In genomic region chr20:64056639-64056888, GRCh38 we compare ENCODE assay signal across 1 cellular context.
TF ChIP-seq lines count a peak whose summit lies in the region.

No MANE protein-coding gene starts in this region.

TF ChIP-seq in HepG2, 621 proteins besides CTCF, POLR2A, EP300 and RAD21 (continued from another document and continues in another):
- peak; percentile 39; the same call in 1 of the 2 replicates for TF ChIP-seq NCOA2 (CRISPR knock-in tag; IDR thresholded peaks at IDR 0.05)
- peak; percentile 3; the same call in 1 of the 2 replicates for TF ChIP-seq BORCS8-MEF2B (CRISPR knock-in tag; IDR thresholded peaks at IDR 0.05)
- TF ChIP-seq ZNF564 (CRISPR knock-in tag; IDR thresholded peaks at IDR 0.05): no peak
- TF ChIP-seq ZNF614 (CRISPR knock-in tag; IDR thresholded peaks at IDR 0.05; ENCODE audit: borderline replicate concordance): no peak
- no peak for TF ChIP-seq NFAT5 (CRISPR knock-in tag; IDR thresholded peaks at IDR 0.05)
- TF ChIP-seq DNMT1 (CRISPR knock-in tag; IDR thresholded peaks at IDR 0.05): no peak
- 0 out of 2 replicates have a peak, but pooled peaks have one; percentile 43 for TF ChIP-seq MTA1 (CRISPR knock-in tag; IDR thresholded peaks at IDR 0.05; ENCODE audit: borderline replicate concordance)
- no peak for TF ChIP-seq HHEX (CRISPR knock-in tag; IDR thresholded peaks at IDR 0.05)
- no peak for TF ChIP-seq E2F2 (CRISPR knock-in tag; IDR thresholded peaks at IDR 0.05; ENCODE audit: borderline replicate concordance)
- no peak; the same call in 1 of the 2 replicates for TF ChIP-seq GATAD2A (CRISPR knock-in tag; IDR thresholded peaks at IDR 0.05)
- no peak for TF ChIP-seq MLXIP (CRISPR knock-in tag; IDR thresholded peaks at IDR 0.05; ENCODE audit: borderline replicate concordance)
- no peak for TF ChIP-seq ZNF616 (CRISPR knock-in tag; IDR thresholded peaks at IDR 0.05; ENCODE audit: low read depth)
- no peak for TF ChIP-seq TAF15 (IDR thresholded peaks at IDR 0.05; ENCODE audit: low read depth, low read length, poor library complexity, severe bottlenecking)
- TF ChIP-seq ZNF431 (CRISPR knock-in tag; IDR thresholded peaks at IDR 0.05; ENCODE audit: borderline replicate concordance, low read depth): no peak
- TF ChIP-seq ZNF513 (CRISPR knock-in tag; conservative IDR thresholded peaks at IDR 0.05): no peak
- TF ChIP-seq ZBTB2 (CRISPR knock-in tag; IDR thresholded peaks at IDR 0.05; ENCODE audit: low read depth): no peak
- peak; percentile 18 for TF ChIP-seq MED8 (CRISPR knock-in tag; IDR thresholded peaks at IDR 0.05; ENCODE audit: insufficient replicate concordance)
- TF ChIP-seq ZNF773 (CRISPR knock-in tag; IDR thresholded peaks at IDR 0.05; ENCODE audit: borderline replicate concordance): peak; percentile 12; the same call in 1 of the 2 replicates
- TF ChIP-seq ZIK1 (CRISPR knock-in tag; IDR thresholded peaks at IDR 0.05; ENCODE audit: borderline replicate concordance, low read depth): no peak
- no peak for TF ChIP-seq MAFG (CRISPR knock-in tag; IDR thresholded peaks at IDR 0.05)
- no peak for TF ChIP-seq SKI (IDR thresholded peaks at IDR 0.05; ENCODE audit: partially characterized antibody)
- no peak for TF ChIP-seq ZMYM4 (CRISPR knock-in tag; IDR thresholded peaks at IDR 0.05)
- no peak for TF ChIP-seq SMYD3 (CRISPR knock-in tag; IDR thresholded peaks at IDR 0.05)
- no peak; the same call in 1 of the 2 replicates for TF ChIP-seq ISL2 (CRISPR knock-in tag; IDR thresholded peaks at IDR 0.05)
- peak; percentile 34; the same call in 1 of the 2 replicates for TF ChIP-seq MAF1 (CRISPR knock-in tag; IDR thresholded peaks at IDR 0.05; ENCODE audit: borderline replicate concordance)
- no peak for TF ChIP-seq AHR (CRISPR knock-in tag; IDR thresholded peaks at IDR 0.05)
- no peak for TF ChIP-seq SSRP1 (CRISPR knock-in tag; IDR thresholded peaks at IDR 0.05)
- no peak for TF ChIP-seq MATR3 (CRISPR knock-in tag; IDR thresholded peaks at IDR 0.05)
- TF ChIP-seq PPARG (CRISPR knock-in tag; conservative IDR thresholded peaks at IDR 0.05): peak; percentile 96
- peak; percentile 16; the same call in 1 of the 2 replicates for TF ChIP-seq ZNF331 (CRISPR knock-in tag; IDR thresholded peaks at IDR 0.05)
- TF ChIP-seq ZNF709 (CRISPR knock-in tag; IDR thresholded peaks at IDR 0.05): no peak
- TF ChIP-seq RBM39 (IDR thresholded peaks at IDR 0.05; ENCODE audit: low read depth, low read length, poor library complexity, severe bottlenecking): no peak
- no peak for TF ChIP-seq CHD2 (IDR thresholded peaks at IDR 0.05; ENCODE audit: low read depth, low read length)
- TF ChIP-seq KLF12 (CRISPR knock-in tag; IDR thresholded peaks at IDR 0.05; ENCODE audit: borderline replicate concordance): 0 out of 2 replicates have a peak, but pooled peaks have one; percentile 53
- TF ChIP-seq ZFP82 (CRISPR knock-in tag; IDR thresholded peaks at IDR 0.05; ENCODE audit: borderline replicate concordance): no peak
- no peak for TF ChIP-seq PCBP2 (optimal IDR thresholded peaks at IDR 0.05; ENCODE audit: low read depth, low read length, poor library complexity, severe bottlenecking)
- TF ChIP-seq ZBTB44 (CRISPR knock-in tag; IDR thresholded peaks at IDR 0.05): no peak
- peak; percentile 74; the same call in 1 of the 2 replicates for TF ChIP-seq MED1 (CRISPR knock-in tag; IDR thresholded peaks at IDR 0.05)
- peak; percentile 69; the same call in 1 of the 2 replicates for TF ChIP-seq TARDBP (CRISPR knock-in tag; IDR thresholded peaks at IDR 0.05)
- TF ChIP-seq DBP (CRISPR knock-in tag; IDR thresholded peaks at IDR 0.05; ENCODE audit: not compliant biosample characterization): no peak
- no peak for TF ChIP-seq USF2 (IDR thresholded peaks at IDR 0.05; ENCODE audit: low read depth, low read length)
- TF ChIP-seq USF2 (CRISPR knock-in tag; IDR thresholded peaks at IDR 0.05; ENCODE audit: borderline replicate concordance): no peak; the same call in 1 of the 2 replicates
- TF ChIP-seq SP5 (CRISPR knock-in tag; IDR thresholded peaks at IDR 0.05; ENCODE audit: borderline replicate concordance, low read depth): peak; percentile 54
- no peak for TF ChIP-seq KAT2B (IDR thresholded peaks at IDR 0.05; ENCODE audit: borderline replicate concordance, low read depth, low read length)
- TF ChIP-seq MAFK (conservative IDR thresholded peaks at IDR 0.05 in 1 of 2, IDR thresholded peaks at IDR 0.05 in 1 of 2; ENCODE audit: low read length in 2 of 2): no peak
- 0 out of 2 replicates have a peak, but pooled peaks have one; percentile 11 for TF ChIP-seq ZNF619 (CRISPR knock-in tag; IDR thresholded peaks at IDR 0.05)
- no peak for TF ChIP-seq SOX6 (IDR thresholded peaks at IDR 0.05)
- peak; percentile 63 for TF ChIP-seq SOX6 (CRISPR knock-in tag; IDR thresholded peaks at IDR 0.05)
- no peak for TF ChIP-seq CBX1 (IDR thresholded peaks at IDR 0.05; ENCODE audit: low read depth)
- TF ChIP-seq ZBTB7B (CRISPR knock-in tag; IDR thresholded peaks at IDR 0.05): peak; percentile 87; the same call in 1 of the 2 replicates
- peak; percentile 62; the same call in 1 of the 2 replicates for TF ChIP-seq KDM3A (CRISPR knock-in tag; IDR thresholded peaks at IDR 0.05; ENCODE audit: low read depth)
- no peak for TF ChIP-seq SCMH1 (CRISPR knock-in tag; IDR thresholded peaks at IDR 0.05; ENCODE audit: borderline replicate concordance)
- no peak for TF ChIP-seq ZNF781 (CRISPR knock-in tag; IDR thresholded peaks at IDR 0.05; ENCODE audit: borderline replicate concordance, not compliant biosample characterization)
- no peak for TF ChIP-seq ZNF550 (CRISPR knock-in tag; IDR thresholded peaks at IDR 0.05; ENCODE audit: borderline replicate concordance)
- TF ChIP-seq KDM1A (CRISPR knock-in tag; IDR thresholded peaks at IDR 0.05): no peak
